Comparison of ENCODE assay signal across 17 cellular contexts in genomic region chr4:33386761-33387160, GRCh38.
DNase-seq lines count a peak whose midpoint lies in the region; ATAC-seq, FAIRE-seq and TF ChIP-seq lines count a peak whose summit lies in the region.
"Had no signal": no experiment of that assay in that cellular context is flagged by ENCODE, and none has a peak within 500 bp of the region (broad histone marks: within the 10 kb centered on the region; RNA-seq: fewer than 3 reads in every experiment).

No MANE protein-coding gene starts in this region.

- H3K9me3 ChIP-seq in ascending aorta = peaks cover 0 to 6% of the 10 kb centered on the region in 2 donors
- no peaks in the 10 kb centered on the region for H3K9me3 ChIP-seq in colonic mucosa
- H3K9me3 ChIP-seq: testis had no signal

- H3K27me3 ChIP-seq in ascending aorta (no peaks in the 10 kb centered on the region), colonic mucosa (no peaks in the 10 kb centered on the region)
- H3K27me3 ChIP-seq: testis had no signal

- no peak for ATAC-seq in HG03025 (IDR thresholded peaks at IDR 0.05; ENCODE audit: low FRiP score, unreplicated experiment)
- ATAC-seq: activated CD4-positive, alpha-beta T cell treated with anti-CD3 and anti-CD28 coated beads for 36 hours; effector memory CD8-positive, alpha-beta T cell; left ventricle myocardium superior had no signal

- intact Hi-C loops in ascending aorta (cut with DNase I) = no loop called here
- intact Hi-C loops in colonic mucosa (cut with DNase I) = no loop called here

- peak; percentile 64 for TF ChIP-seq CTCF in 22Rv1 (IDR thresholded peaks at IDR 0.05)
- TF ChIP-seq CTCF in D721Med (IDR thresholded peaks at IDR 0.05; ENCODE audit: insufficient read depth, missing control alignments) = peak; percentile 31
- no peak for TF ChIP-seq CTCF in cardiac fibroblast (IDR thresholded peaks at IDR 0.05; ENCODE audit: low read depth, low read length)
- no peak for TF ChIP-seq CTCF in ascending aorta (IDR thresholded peaks at IDR 0.05)
- TF ChIP-seq CTCF in colonic mucosa (IDR thresholded peaks at IDR 0.05) = no peak

- H3K9ac ChIP-seq in colonic mucosa (ENCODE audit: low read depth in 2 of 2, low read length in 2 of 2) = no peak overlapping the region

- H3K27ac ChIP-seq in 22Rv1 (no peak overlapping the region), ascending aorta (no peak overlapping the region), colonic mucosa (no peak overlapping the region)
- H3K27ac ChIP-seq: testis had no signal

- no peak for DNase-seq in D721Med (ENCODE audit: insufficient read length, low spot score)
- DNase-seq in NAMALWA (ENCODE audit: low spot score) = peak; percentile 14
- peak; percentile 7 to 23 for DNase-seq in cardiac fibroblast (ENCODE audit: low read depth in 2 of 2)
- DNase-seq in ascending aorta (ENCODE audit: low spot score in 2 of 2) = no peak
- DNase-seq in colonic mucosa = no peak
- no peak for DNase-seq in putamen (ENCODE audit: low spot score)
- DNase-seq: activated CD4-positive, alpha-beta T cell treated with anti-CD3 and anti-CD28 coated beads for 36 hours; activated naive CD4-positive, alpha-beta T cell treated with anti-CD3 and anti-CD28 coated beads, Interleukin-2, amount 10 ng/mL, durations not matched to agents 7 days and 5 days; AML-193; effector memory CD8-positive, alpha-beta T cell; left ventricle myocardium superior; MV-4-11; SHP77; stimulated activated CD4-positive, alpha-beta T cell treated with anti-CD3 and anti-CD28 coated beads, Interleukin-4, amount 100 ng/mL, for 4 hours; testis had no signal

- H3K4me3 ChIP-seq in cardiac fibroblast (replicated peaks in 1 of 2; ENCODE audit: low read depth in 2 of 2, low read length in 2 of 2) (no peak overlapping the region), ascending aorta (no peak overlapping the region), colonic mucosa (no peak overlapping the region)
- H3K4me3 ChIP-seq: testis had no signal

- H3K4me1 ChIP-seq in ascending aorta = no peaks in the 10 kb centered on the region
- no peaks in the 10 kb centered on the region for H3K4me1 ChIP-seq in colonic mucosa
- H3K4me1 ChIP-seq: testis had no signal

- no peak for FAIRE-seq in D721Med (lab: Jason Lieb, UNC)

- H3K36me3 ChIP-seq in ascending aorta = no peaks in the 10 kb centered on the region
- H3K36me3 ChIP-seq in colonic mucosa = no peaks in the 10 kb centered on the region

Comparison
In these comparisons a context has a peak if more than half of its experiments do, and no peak if none do; other contexts are left out.
1. CTCF ChIP-seq: peak in 22Rv1 (single experiment) and D721Med (single experiment); none in cardiac fibroblast (single experiment), ascending aorta (0 of 3) and colonic mucosa (single experiment).
2. DNase-seq: peak in NAMALWA (single experiment) and cardiac fibroblast (2 of 2); none in D721Med (single experiment), ascending aorta (0 of 2), colonic mucosa (single experiment) and putamen (single experiment).